Comparison of ENCODE assay signal across 12 cellular contexts in genomic region chr1:144544420-144544819, GRCh38. TPM values are rescaled to one million over a fixed set of nuclear protein-coding genes. Genes with fewer than 3 reads are reported as not detected.
"Had no signal": no experiment of that assay in that cellular context is flagged by ENCODE, and none has a peak within 500 bp of the region (broad histone marks: within the 10 kb centered on the region; RNA-seq: fewer than 3 reads in every experiment).

No MANE protein-coding gene starts in this region.

RNA-seq across cellular contexts. Expression of gene PPIAL4F, which starts 48.3 kb away (rescaled TPM):
- total RNA-seq: activated B cell treated with CpG ODN at 0.5 μM for 24 hours; activated CD4-positive, alpha-beta memory T cell treated with anti-CD3 and anti-CD28 coated beads for 36 hours; activated CD4-positive, alpha-beta memory T cell treated with anti-CD3 and anti-CD28 coated beads, Interleukin-2, amount 10 ng/mL, durations not matched to agents 7 days and 5 days; activated CD4-positive, alpha-beta T cell treated with anti-CD3 and anti-CD28 coated beads for 36 hours; activated CD4-positive, alpha-beta T cell treated with anti-CD3 and anti-CD28 coated beads, Interleukin-2, amount 10 ng/mL, durations not matched to agents 24 days and 14 days; activated CD4-positive, alpha-beta T cell treated with anti-CD3 and anti-CD28 coated beads, Interleukin-2, amount 10 ng/mL, durations not matched to agents 7 days and 5 days; activated CD8-positive, alpha-beta memory T cell treated with anti-CD3 and anti-CD28 coated beads for 36 hours; activated CD8-positive, alpha-beta memory T cell treated with anti-CD3 and anti-CD28 coated beads, Interleukin-2, amount 10 ng/mL, durations not matched to agents 7 days and 5 days; activated CD8-positive, alpha-beta T cell treated with anti-CD3 and anti-CD28 coated beads for 36 hours; activated CD8-positive, alpha-beta T cell treated with anti-CD3 and anti-CD28 coated beads, Interleukin-2, amount 10 ng/mL, durations not matched to agents 7 days and 5 days; T-helper 1 cell treated with Interleukin-12 subunit alpha and Interleukin-12 subunit beta and Interleukin-4 antibody, amounts not matched to agents 30 ng/mL and 1 ng/mL, for 36 hours; WTC11 had no signal
